ENCODE assay signal across 29 cellular contexts in genomic region chr11:131129474-131129873, GRCh38.
"Had no signal": no experiment of that assay in that cellular context is flagged by ENCODE, and none has a peak within 500 bp of the region (broad histone marks: within the 10 kb centered on the region; RNA-seq: fewer than 3 reads in every experiment).

No MANE protein-coding gene starts in this region.

- ATAC-seq: left colon; left lung; lower lobe of right lung; natural killer cell; right cardiac atrium; sciatic nerve; stimulated activated naive B cell treated with anti-CD40 and anti-IgM and Interleukin-4, amounts not matched to agents 10 μg/mL and 1 μg/mL and 100 μg/mL, for 72 hours; upper lobe of right lung had no signal

- H3K36me3 ChIP-seq: left lung, lower lobe of right lung, ovary, prostate gland, stomach, thoracic aorta, tibial artery, upper lobe of right lung had no signal

- H3K4me3 Mint-ChIP-seq: immature natural killer cell; mesothelial cell of epicardium; naive B cell; natural killer cell; nephron progenitor cell; stimulated activated naive B cell treated with anti-CD40 and anti-IgM and Interleukin-4, amounts not matched to agents 10 μg/mL and 1 μg/mL and 100 μg/mL, for 72 hours had no signal

- H3K27me3 Mint-ChIP-seq: stimulated activated naive B cell treated with anti-CD40 and anti-IgM and Interleukin-4, amounts not matched to agents 10 μg/mL and 1 μg/mL and 100 μg/mL, for 72 hours had no signal

- H3K4me1 Mint-ChIP-seq: immature natural killer cell; mesothelial cell of epicardium; naive B cell; natural killer cell; nephron progenitor cell; stimulated activated naive B cell treated with anti-CD40 and anti-IgM and Interleukin-4, amounts not matched to agents 10 μg/mL and 1 μg/mL and 100 μg/mL, for 72 hours had no signal

- H3K27ac ChIP-seq: left lung, lower lobe of right lung, ovary, prostate gland, skin epidermis, stomach, thoracic aorta, tibial artery, upper lobe of right lung had no signal

- H3K36me3 Mint-ChIP-seq: immature natural killer cell; mesothelial cell of epicardium; stimulated activated naive B cell treated with anti-CD40 and anti-IgM and Interleukin-4, amounts not matched to agents 10 μg/mL and 1 μg/mL and 100 μg/mL, for 72 hours had no signal

- H3K4me1 ChIP-seq: left lung, lower lobe of right lung, prostate gland, stomach, tibial artery, upper lobe of right lung had no signal

- H3K27ac Mint-ChIP-seq: immature natural killer cell; mesothelial cell of epicardium; naive B cell; natural killer cell; nephron progenitor cell; stimulated activated naive B cell treated with anti-CD40 and anti-IgM and Interleukin-4, amounts not matched to agents 10 μg/mL and 1 μg/mL and 100 μg/mL, for 72 hours had no signal

- DNase-seq: head of caudate nucleus; hippocampal formation; immature natural killer cell; kidney; left colon; left lung; lower lobe of right lung; mammary epithelial cell; mesenchymal stem cell; naive B cell; natural killer cell; nephron progenitor cell; ovary; retina; right cardiac atrium; stimulated activated CD4-positive, alpha-beta T cell treated with anti-CD3 and anti-CD28 coated beads, Interleukin-12 subunit alpha, Interleukin-12 subunit beta, amount 100 ng/mL, for 4 hours; stimulated activated CD4-positive, alpha-beta T cell treated with anti-CD3 and anti-CD28 coated beads, Interleukin-15, amount 100 ng/mL, for 24 hours; stimulated activated CD4-positive, alpha-beta T cell treated with anti-CD3 and anti-CD28 coated beads, Interleukin-2, amount 100 ng/mL, for 24 hours; stimulated activated CD4-positive, alpha-beta T cell treated with anti-CD3 and anti-CD28 coated beads, Interleukin-4, amount 100 ng/mL, for 1 hour; stimulated activated naive B cell treated with anti-CD40 and anti-IgM and Interleukin-4, amounts not matched to agents 10 μg/mL and 1 μg/mL and 100 μg/mL, for 72 hours; stomach; tibial artery; trophoblast cell; upper lobe of right lung had no signal

- H3K27me3 ChIP-seq: left lung, ovary, stomach, tibial artery, upper lobe of right lung had no signal

- H3K4me3 ChIP-seq: left lung, lower lobe of right lung, ovary, prostate gland, skin epidermis, stomach, thoracic aorta, tibial artery, upper lobe of right lung had no signal
